ENCODE assay signal across 17 cellular contexts in the genomic region with DNA sequence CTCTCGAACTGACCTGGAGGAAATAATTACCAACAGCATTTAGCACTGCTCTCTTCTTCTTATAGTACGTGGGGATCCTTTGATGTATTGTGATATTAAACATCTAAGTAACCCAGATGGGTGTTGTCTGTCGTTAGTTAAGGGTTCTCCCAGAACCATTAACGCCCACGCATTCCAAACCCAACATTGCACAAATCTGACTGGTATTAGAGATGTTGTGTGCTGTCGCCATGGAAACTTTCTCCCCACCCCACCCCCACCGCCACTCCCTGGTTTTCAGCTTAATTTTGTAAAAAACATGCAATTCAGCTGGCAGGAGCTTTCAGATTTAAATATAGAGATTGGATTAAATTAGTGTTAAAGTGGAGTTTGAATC.
DNase-seq lines count a peak whose midpoint lies in the region; ATAC-seq and TF ChIP-seq lines count a peak whose summit lies in the region.
"Had no signal": no experiment of that assay in that cellular context is flagged by ENCODE, and none has a peak within 500 bp of the region (broad histone marks: within the 10 kb centered on the region; RNA-seq: fewer than 3 reads in every experiment).

No MANE protein-coding gene starts in this region.

- H3K18ac ChIP-seq in mesendoderm (ENCODE audit: low read length), result no peak overlapping the region

- intact Hi-C loops in upper lobe of right lung (cut with DNase I), result no loop called here

- H3K4me2 ChIP-seq in mesendoderm (ENCODE audit: low read length), result no peak overlapping the region

- H3K4me3 ChIP-seq in mesendoderm (ENCODE audit: low read length), result no peak overlapping the region
- H3K4me3 ChIP-seq in upper lobe of right lung, result no peak overlapping the region
- no peak overlapping the region for H3K4me3 ChIP-seq in effector memory CD4-positive, alpha-beta T cell (ENCODE audit: insufficient read depth, low read depth, low read length, poor library complexity, severe bottlenecking)

- H3K9me3 Mint-ChIP-seq in brain, result peaks cover 0 to 2% (median 0%) of the 10 kb centered on the region in 5 experiments
- H3K9me3 Mint-ChIP-seq: IgD-negative memory B cell had no signal

- no peak overlapping the region for H2BK5ac ChIP-seq in mesendoderm (ENCODE audit: low read length)

- no peak overlapping the region for H3K4ac ChIP-seq in mesendoderm (ENCODE audit: low read depth, low read length)

- no peak overlapping the region for H3K56ac ChIP-seq in mesendoderm (ENCODE audit: low read length)

- peak overlapping the region in 3 of 5 experiments; percentile 12 to 36 (median 15) for H3K4me3 Mint-ChIP-seq in brain
- H3K4me3 Mint-ChIP-seq: IgD-negative memory B cell had no signal

- H3K27me3 ChIP-seq in mesendoderm (ENCODE audit: insufficient read depth, low read length, poor library complexity) (no peaks in the 10 kb centered on the region), upper lobe of right lung (peaks cover 11% of the 10 kb centered on the region)
- peaks cover 5% of the 10 kb centered on the region for H3K27me3 ChIP-seq in effector memory CD4-positive, alpha-beta T cell (replicated peaks; ENCODE audit: control insufficient read depth, insufficient read depth, low read length, poor library complexity, severe bottlenecking)

- no peaks in the 10 kb centered on the region for H3K36me3 Mint-ChIP-seq in brain

- no peaks in the 10 kb centered on the region for H3K9me3 ChIP-seq in upper lobe of right lung
- H3K9me3 ChIP-seq in effector memory CD4-positive, alpha-beta T cell (ENCODE audit: control insufficient read depth, low read length), result no peaks in the 10 kb centered on the region

- peaks cover 3% of the 10 kb centered on the region for H3K27me3 Mint-ChIP-seq in brain

- no peak overlapping the region for H2BK15ac ChIP-seq in mesendoderm (replicated peaks; ENCODE audit: low read depth)

- peaks cover 57% of the 10 kb centered on the region for H3K4me1 Mint-ChIP-seq in brain

- H2BK120ac ChIP-seq in mesendoderm (ENCODE audit: low read depth, low read length), result no peak overlapping the region

- H3K9ac ChIP-seq in mesendoderm (ENCODE audit: low read length), result no peak overlapping the region

- no peaks in the 10 kb centered on the region for H3K79me2 ChIP-seq in mesendoderm (ENCODE audit: control insufficient read depth, insufficient read depth, low read length)

- no peaks in the 10 kb centered on the region for H3K79me1 ChIP-seq in mesendoderm (ENCODE audit: low read length)

- DNase-seq in NCI-H748 (lab: John Stamatoyannopoulos, UW; ENCODE audit: unreplicated experiment), result peak; percentile 40
- no peak for DNase-seq in NCI-H748 treated with DMSO at 0.1 percent for 48 hours (lab: John Stamatoyannopoulos, UW)
- DNase-seq in mesendoderm, result peak; percentile 11
- DNase-seq in upper lobe of right lung, result no peak
- no peak for DNase-seq in COLO668 (lab: John Stamatoyannopoulos, UW; ENCODE audit: unreplicated experiment)
- DNase-seq in effector memory CD4-positive, alpha-beta T cell, result no peak
- DNase-seq: DMS53, H7, NCI-H1105, NCI-H226, NCI-H526, SIG-M5 had no signal

- H4K8ac ChIP-seq in mesendoderm (ENCODE audit: low read depth, low read length), result no peak overlapping the region

- H3K36me3 ChIP-seq in mesendoderm (ENCODE audit: control insufficient read depth, insufficient read depth, low read length), result no peaks in the 10 kb centered on the region
- H3K36me3 ChIP-seq in upper lobe of right lung, result no peaks in the 10 kb centered on the region
- no peaks in the 10 kb centered on the region for H3K36me3 ChIP-seq in effector memory CD4-positive, alpha-beta T cell (ENCODE audit: control insufficient read depth, insufficient read depth, low read length)

- no peak overlapping the region for H3K23ac ChIP-seq in mesendoderm (ENCODE audit: low read length)

- H3K4me1 ChIP-seq in mesendoderm (ENCODE audit: control insufficient read depth, low read depth, low read length) (peaks cover 2% of the 10 kb centered on the region), upper lobe of right lung (peaks cover 19% of the 10 kb centered on the region)
- H3K4me1 ChIP-seq in effector memory CD4-positive, alpha-beta T cell (ENCODE audit: control insufficient read depth, insufficient read depth, low read length, poor library complexity, severe bottlenecking), result no peaks in the 10 kb centered on the region

- no peak overlapping the region for H4K5ac ChIP-seq in mesendoderm (ENCODE audit: low read length)

- no peak overlapping the region for H2AK5ac ChIP-seq in mesendoderm (ENCODE audit: low read length)

- H3K27ac ChIP-seq in mesendoderm (ENCODE audit: low read depth, low read length) (no peak overlapping the region), upper lobe of right lung (no peak overlapping the region)
- H3K27ac ChIP-seq in effector memory CD4-positive, alpha-beta T cell (ENCODE audit: insufficient read depth, low read length, poor library complexity, severe bottlenecking), result no peak overlapping the region
- H3K27ac ChIP-seq: 22Rv1, C4-2B had no signal

- peak overlapping the region in 4 of 5 experiments; percentile 12 to 74 (median 52) for H3K27ac Mint-ChIP-seq in brain
- H3K27ac Mint-ChIP-seq: IgD-negative memory B cell had no signal

- TF ChIP-seq CTCF in brain (conservative IDR thresholded peaks at IDR 0.05), result no peak
- no peak for TF ChIP-seq CTCF in upper lobe of right lung (IDR thresholded peaks at IDR 0.05)

- ATAC-seq in upper lobe of right lung (peak; percentile 9), GM18502 (IDR thresholded peaks at IDR 0.05; ENCODE audit: poor library complexity, unreplicated experiment) (no peak)

- no CpG with 5 or more reads among the region's 7 CpGs for WGBS in mesendoderm (ENCODE audit: extremely low coverage, insufficient coverage, low lambda C conversion rate)

Comparison
In these comparisons a context has a peak if more than half of its experiments do, and no peak if none do; other contexts are left out.
1. DNase-seq: peak in NCI-H748 (single experiment) and mesendoderm (single experiment); none in NCI-H748 treated with DMSO at 0.1 percent for 48 hours (single experiment), upper lobe of right lung (single experiment), COLO668 (single experiment) and effector memory CD4-positive, alpha-beta T cell (0 of 3).